ENCODE assay signal across 9 cellular contexts in genomic region chr1:48236716-48237470, GRCh38. TPM values are rescaled to one million over a fixed set of nuclear protein-coding genes. Genes with fewer than 3 reads are reported as not detected.
DNase-seq lines count a peak whose midpoint lies in the region; ATAC-seq, FAIRE-seq and TF ChIP-seq lines count a peak whose summit lies in the region.
"Had no signal": no experiment of that assay in that cellular context is flagged by ENCODE, and none has a peak within 500 bp of the region (broad histone marks: within the 10 kb centered on the region; RNA-seq: fewer than 3 reads in every experiment).

No MANE protein-coding gene starts in this region.

- no peaks in the 10 kb centered on the region for H4K20me1 ChIP-seq in H1 (replicated peaks in 1 of 2; ENCODE audit: control insufficient read depth in 1 of 2, insufficient read depth in 2 of 2, low read length in 2 of 2)

- H2BK20ac ChIP-seq in H1 (ENCODE audit: low read length) = no peak overlapping the region

- CTCF ChIA-PET in H1 (lab: Charles Lee; ENCODE audit: partially characterized antibody) = interaction anchor here (0.6 to 6.5 kb wide), 26 partner anchors 9 to 442 kb away, joined by 3 to 68 read pairs (median 5); partner anchors contain the start of gene TRABD2B

- TF ChIP-seq CTCF in H1 (IDR thresholded peaks at IDR 0.05; ENCODE audit: control extremely low read depth in 1 of 3, insufficient read depth in 1 of 3, low read depth in 1 of 3, low read length in 3 of 3) = peak in 2 of 3 experiments; percentile 66 to 82; a peak in 3 of 4 replicates

- no peak overlapping the region for H3K27ac ChIP-seq in H1 (ENCODE audit: low read depth, low read length)
- no peak overlapping the region for H3K27ac ChIP-seq in mesenchymal stem cell (ENCODE audit: low read length, poor library complexity, severe bottlenecking)

- peak; percentile 51 for ATAC-seq in stimulated activated naive CD8-positive, alpha-beta T cell treated with anti-CD3 and anti-CD28 coated beads, Interleukin-15, amount 100 ng/mL, for 72 hours
- ATAC-seq in stimulated activated naive CD8-positive, alpha-beta T cell treated with anti-CD3 and anti-CD28 coated beads, Interleukin-15, Interleukin-2, amounts not matched to agents 100 U/mL and 50 U/mL, for 24 hours = no peak
- peak; percentile 69 for ATAC-seq in HG02938 (IDR thresholded peaks at IDR 0.05; ENCODE audit: unreplicated experiment)

- peak; percentile 98 for FAIRE-seq in H1 (lab: Jason Lieb, UNC)

- no peak for TF ChIP-seq POLR2A in H1 (IDR thresholded peaks at IDR 0.05; ENCODE audit: control extremely low read depth in 1 of 2, low read depth in 2 of 2, low read length in 2 of 2)

- POLR2A ChIA-PET in H1 (lab: Charles Lee; ENCODE audit: partially characterized antibody) = interaction anchor here (0.6 kb wide), 1 partner anchor 20 kb away, joined by 3 read pairs; no protein-coding TSS in a partner anchor

- H4K5ac ChIP-seq in H1 (ENCODE audit: insufficient read length, low read depth, low read length) = no peak overlapping the region

- no peak overlapping the region for H3K27ac Mint-ChIP-seq in stimulated activated naive CD8-positive, alpha-beta T cell treated with anti-CD3 and anti-CD28 coated beads, Interleukin-15, amount 100 ng/mL, for 72 hours

- H4K8ac ChIP-seq in H1 (ENCODE audit: extremely low read depth, insufficient read depth, low read length) (no peak overlapping the region), mesenchymal stem cell (ENCODE audit: low read length) (no peak overlapping the region)

- H3K36me3 ChIP-seq in H1 (ENCODE audit: control insufficient read depth in 2 of 4, insufficient read depth in 4 of 4, low read length in 3 of 4) = no peaks in the 10 kb centered on the region
- H3K36me3 ChIP-seq in mesenchymal stem cell (ENCODE audit: control insufficient read depth in 1 of 2, insufficient read depth in 2 of 2, low read depth in 1 of 2, low read length in 2 of 2) = no peaks in the 10 kb centered on the region

- no peaks in the 10 kb centered on the region for H3K9me3 ChIP-seq in H1 (ENCODE audit: insufficient read depth in 2 of 2, low read depth in 1 of 2, low read length in 1 of 2)
- no peaks in the 10 kb centered on the region for H3K9me3 ChIP-seq in mesenchymal stem cell (ENCODE audit: control insufficient read depth, low read length)

- H2BK120ac ChIP-seq in H1 (replicated peaks; ENCODE audit: low read depth, low read length) = no peak overlapping the region
- no peak overlapping the region for H2BK120ac ChIP-seq in mesenchymal stem cell (ENCODE audit: low read depth, low read length)

- peak; percentile 89 to 92 for TF ChIP-seq RAD21 in H1 (IDR thresholded peaks at IDR 0.05 in 1 of 2, conservative IDR thresholded peaks at IDR 0.05 in 1 of 2; ENCODE audit: low read depth in 2 of 2, low read length in 2 of 2)

- H3K79me1 ChIP-seq in H1 (ENCODE audit: low read depth, low read length) (no peaks in the 10 kb centered on the region), mesenchymal stem cell (replicated peaks; ENCODE audit: low read length, poor library complexity, severe bottlenecking) (no peaks in the 10 kb centered on the region)

- H3K56ac ChIP-seq in H1 (replicated peaks; ENCODE audit: insufficient read length, low read depth, low read length) = no peak overlapping the region

- H3K27me3 Mint-ChIP-seq in stimulated activated naive CD8-positive, alpha-beta T cell treated with anti-CD3 and anti-CD28 coated beads, Interleukin-15, amount 100 ng/mL, for 72 hours = no peaks in the 10 kb centered on the region

- H3K4me1 ChIP-seq in H1 (replicated peaks in 1 of 4; ENCODE audit: control insufficient read depth in 3 of 4, insufficient read depth in 4 of 4, low read length in 3 of 4) (no peaks in the 10 kb centered on the region), mesenchymal stem cell (ENCODE audit: control insufficient read depth, insufficient read depth, low read depth, low read length) (peaks cover 2% of the 10 kb centered on the region)

- no peaks in the 10 kb centered on the region for H3K9me3 Mint-ChIP-seq in stimulated activated naive CD8-positive, alpha-beta T cell treated with anti-CD3 and anti-CD28 coated beads, Interleukin-15, amount 100 ng/mL, for 72 hours

- H3K14ac ChIP-seq in H1 (ENCODE audit: insufficient read length) = no peak overlapping the region
- H3K14ac ChIP-seq in mesenchymal stem cell (ENCODE audit: low read length in 2 of 2) = no peak overlapping the region

- no peak overlapping the region for H3K9ac ChIP-seq in H1 (replicated peaks in 1 of 4; ENCODE audit: extremely low read depth in 1 of 4, low read depth in 3 of 4, low read length in 3 of 4)
- no peak overlapping the region for H3K9ac ChIP-seq in mesenchymal stem cell (ENCODE audit: low read length)

- no peaks in the 10 kb centered on the region for H3K23me2 ChIP-seq in H1 (ENCODE audit: low read depth, low read length)

- H2BK12ac ChIP-seq in H1 (ENCODE audit: low read depth, low read length) (no peak overlapping the region), mesenchymal stem cell (ENCODE audit: low read length in 2 of 2) (no peak overlapping the region)

- H3K4ac ChIP-seq in H1 (replicated peaks; ENCODE audit: insufficient read length, low read depth, low read length) (no peak overlapping the region), mesenchymal stem cell (ENCODE audit: low read depth in 1 of 2, low read length in 2 of 2) (no peak overlapping the region)

- no peak overlapping the region for H3K4me3 ChIP-seq in H1 (ENCODE audit: extremely low read depth in 1 of 4, insufficient read depth in 2 of 4, low read depth in 3 of 4, low read length in 4 of 4)
- no peak overlapping the region for H3K4me3 ChIP-seq in mesenchymal stem cell (ENCODE audit: insufficient read depth in 1 of 2, low read depth in 1 of 2, low read length in 2 of 2)

- H2AFZ ChIP-seq in H1 (ENCODE audit: low read length) (no peak overlapping the region), mesenchymal stem cell (ENCODE audit: low read depth, low read length) (no peak overlapping the region)

- H3K27me3 ChIP-seq in H1 (replicated peaks in 1 of 4; ENCODE audit: control insufficient read depth in 3 of 4, extremely low read depth in 1 of 4, insufficient read depth in 3 of 4, low read length in 3 of 4) (no peaks in the 10 kb centered on the region), mesenchymal stem cell (ENCODE audit: control insufficient read depth in 1 of 2, insufficient read depth in 1 of 2, low read length in 2 of 2) (peaks cover 0 to 12% of the 10 kb centered on the region in 2 experiments)

- H3K18ac ChIP-seq in H1 (ENCODE audit: extremely low read depth, low read length) (no peak overlapping the region), mesenchymal stem cell (ENCODE audit: low read depth in 1 of 2, low read length in 2 of 2) (no peak overlapping the region)

- no peaks in the 10 kb centered on the region for H3K4me1 Mint-ChIP-seq in stimulated activated naive CD8-positive, alpha-beta T cell treated with anti-CD3 and anti-CD28 coated beads, Interleukin-15, amount 100 ng/mL, for 72 hours

- H4K91ac ChIP-seq in H1 (replicated peaks; ENCODE audit: insufficient read length, low read length) = no peak overlapping the region
- H4K91ac ChIP-seq in mesenchymal stem cell (ENCODE audit: low read length) = no peak overlapping the region

- TF ChIP-seq EP300 in H1 (IDR thresholded peaks at IDR 0.05; ENCODE audit: borderline replicate concordance in 1 of 2, low read depth in 2 of 2, low read length in 2 of 2) = no peak

- H2AK5ac ChIP-seq in H1 (ENCODE audit: low read depth, low read length) (no peak overlapping the region), mesenchymal stem cell (ENCODE audit: low read length, severe bottlenecking) (no peak overlapping the region)

- H3K4me2 ChIP-seq in H1 (ENCODE audit: insufficient read depth in 1 of 2, low read depth in 2 of 2, low read length in 2 of 2) (no peak overlapping the region), mesenchymal stem cell (ENCODE audit: low read length, poor library complexity, severe bottlenecking) (no peak overlapping the region)

- H2BK5ac ChIP-seq in H1 (ENCODE audit: low read depth, low read length) (no peak overlapping the region), mesenchymal stem cell (ENCODE audit: low read depth, low read length, poor library complexity, severe bottlenecking) (no peak overlapping the region)

- H3K23ac ChIP-seq in H1 (ENCODE audit: insufficient read length) (no peak overlapping the region), mesenchymal stem cell (ENCODE audit: low read length in 2 of 2) (no peak overlapping the region)

- H2BK15ac ChIP-seq in H1 (ENCODE audit: low read length) (no peak overlapping the region), mesenchymal stem cell (ENCODE audit: low read depth, poor library complexity, severe bottlenecking) (no peak overlapping the region)

- H3K79me2 ChIP-seq in H1 (ENCODE audit: control insufficient read depth in 1 of 2, insufficient read depth in 2 of 2, low read length in 2 of 2) = no peaks in the 10 kb centered on the region

- H3K4me3 Mint-ChIP-seq in stimulated activated naive CD8-positive, alpha-beta T cell treated with anti-CD3 and anti-CD28 coated beads, Interleukin-15, amount 100 ng/mL, for 72 hours = no peak overlapping the region

- WGBS in H1 (ENCODE audit: extremely low coverage in 1 of 2, insufficient coverage in 1 of 2, insufficient read length in 1 of 2, insufficient replicate concordance in 2 of 2, low coverage in 1 of 2, low lambda C conversion rate in 2 of 2, missing lambda C conversion rate in 1 of 2), 2 experiments = 79% methylated on average over 4 of the region's 4 CpGs; no CpG with 5 or more reads in 1 of the 2 experiments
- WGBS in mesenchymal stem cell = 45% methylated on average over 2 of the region's 4 CpGs

- no peak for DNase-seq in stimulated activated naive CD8-positive, alpha-beta T cell treated with anti-CD3 and anti-CD28 coated beads, Interleukin-15, amount 100 ng/mL, for 72 hours
- no peak for DNase-seq in stimulated activated naive CD8-positive, alpha-beta T cell treated with anti-CD3 and anti-CD28 coated beads, Interleukin-15, Interleukin-2, amounts not matched to agents 100 U/mL and 50 U/mL, for 24 hours
- peak; percentile 13 for DNase-seq in NCI-H526 treated with DMSO at 0.1 percent for 48 hours (lab: John Stamatoyannopoulos, UW)
- DNase-seq in H1 (ENCODE audit: low read depth in 1 of 2, low spot score in 2 of 2) = peak in 1 of 2 experiments; percentile 52
- peak; percentile 6 for DNase-seq in mesenchymal stem cell
- DNase-seq in OCI-M2 (lab: John Stamatoyannopoulos, UW; ENCODE audit: unreplicated experiment) = no peak
- DNase-seq in stimulated activated CD4-positive, alpha-beta T cell treated with anti-CD3 and anti-CD28 coated beads, Interleukin-1b, Interleukin-23, amount 100 ng/mL, for 48 hours = no peak

TF ChIP-seq in H1, 55 proteins besides CTCF, POLR2A, EP300 and RAD21 (continues in another document):
- peak; percentile 47; the same call in 1 of the 2 replicates for TF ChIP-seq TEAD4 (IDR thresholded peaks at IDR 0.05; ENCODE audit: low read depth, low read length)

RNA-seq across cellular contexts. Expression of gene SLC5A9, which starts 14.4 kb away (rescaled TPM):
- total RNA-seq in H1 (2021; fragmentation: NEBNext Ultra II Directional; extraction: Animal tissue kit (Norgen Biotek cat#: 25700)) = not detected in 2 replicates
- 0.03 and 0.05 TPM in 2 replicates for polyA plus RNA-seq in H1 (2011; rRNA removed)
- 0.13 TPM for polyA plus RNA-seq in H1 (2011; cell fraction: cytosol; rRNA removed)
- 0.74 TPM for polyA plus RNA-seq in H1 (2011; cell fraction: nucleus; rRNA removed)
- 0.13 to 0.39 TPM (median 0.25 TPM) in 4 replicates for polyA plus RNA-seq in H1 (2012, experiment 1 of 2)
- not detected for polyA plus RNA-seq in H1 (2012, experiment 2 of 2)
- 0.14 TPM for polyA plus RNA-seq in H1 (2013, experiment 1 of 2)
- polyA plus RNA-seq in H1 (2013, experiment 2 of 2) = 0.07 TPM
- 0.25 TPM in 1 of 2 replicates, not detected in the other for polyA minus RNA-seq in H1 (2011; rRNA and poly(A)+ RNA removed)
- polyA minus RNA-seq in H1 (2011; cell fraction: cytosol; rRNA and poly(A)+ RNA removed) = not detected
- not detected for polyA minus RNA-seq in H1 (2011; cell fraction: nucleus; rRNA and poly(A)+ RNA removed)
- not detected for polyA plus RNA-seq in mesenchymal stem cell (2013, experiment 1 of 2)
- polyA plus RNA-seq in mesenchymal stem cell (2013, experiment 2 of 2) = not detected
- total RNA-seq: temporal lobe had no signal

Comparison
In these comparisons a context has a peak if more than half of its experiments do, and no peak if none do; other contexts are left out.
1. DNase-seq: peak in NCI-H526 treated with DMSO at 0.1 percent for 48 hours (single experiment) and mesenchymal stem cell (single experiment); none in stimulated activated naive CD8-positive, alpha-beta T cell treated with anti-CD3 and anti-CD28 coated beads, Interleukin-15, amount 100 ng/mL, for 72 hours (0 of 2), stimulated activated naive CD8-positive, alpha-beta T cell treated with anti-CD3 and anti-CD28 coated beads, Interleukin-15, Interleukin-2, amounts not matched to agents 100 U/mL and 50 U/mL, for 24 hours (single experiment), OCI-M2 (single experiment) and stimulated activated CD4-positive, alpha-beta T cell treated with anti-CD3 and anti-CD28 coated beads, Interleukin-1b, Interleukin-23, amount 100 ng/mL, for 48 hours (single experiment).